Comparison of ENCODE assay signal across 8 cellular contexts in the genomic region with DNA sequence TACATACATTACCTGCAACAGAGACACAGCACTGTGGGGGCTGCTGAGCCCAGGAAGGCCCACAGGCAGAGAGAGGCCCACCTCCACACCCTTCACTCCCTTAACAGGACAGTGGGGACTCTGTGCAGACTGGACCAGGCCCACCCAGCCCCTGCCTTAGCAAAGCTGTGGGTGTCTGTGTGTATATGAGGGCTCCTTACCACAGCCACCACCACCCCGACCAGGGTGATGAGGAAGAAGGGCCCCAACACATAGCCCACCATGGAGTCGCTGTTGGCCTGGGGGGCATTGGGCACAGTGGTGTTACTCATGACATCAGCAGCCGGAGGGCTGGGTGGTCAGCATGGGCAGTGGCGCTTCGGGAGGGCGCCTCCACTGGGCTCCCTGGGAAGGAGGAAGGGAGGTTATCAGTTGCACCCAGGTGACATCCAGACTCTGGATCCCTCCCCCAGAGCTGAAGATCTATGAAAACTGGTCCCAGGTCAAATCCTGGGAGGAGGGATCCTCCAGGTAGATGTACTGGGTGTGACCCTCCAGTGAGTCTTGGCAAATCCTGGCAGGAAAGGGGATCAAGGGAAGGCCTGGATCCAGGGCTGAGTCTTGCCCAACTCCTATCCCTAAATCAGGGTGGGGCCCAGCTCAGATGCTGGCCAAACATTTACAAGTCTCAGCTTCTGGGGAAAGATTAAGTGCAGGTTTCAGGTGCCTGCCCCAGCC. TPM values are rescaled to one million over a fixed set of nuclear protein-coding genes. Genes with fewer than 3 reads are reported as not detected.
DNase-seq lines count a peak whose midpoint lies in the region; ATAC-seq and TF ChIP-seq lines count a peak whose summit lies in the region.

No MANE protein-coding gene starts in this region.

- no peak overlapping the region for H2AFZ ChIP-seq in hepatocyte

- peak overlapping the region; percentile 90 for H3K4me2 ChIP-seq in hepatocyte

- 85% methylated on average over 6 of the region's 6 CpGs for WGBS in hepatocyte (ENCODE audit: low lambda C conversion rate, missing lambda C conversion rate)

- H3K79me2 ChIP-seq in hepatocyte = no peaks in the 10 kb centered on the region

- H3K4me3 Mint-ChIP-seq in activated CD4-positive, alpha-beta T cell treated with anti-CD3 and anti-CD28 coated beads, Interleukin-2, amount 10 ng/mL, durations not matched to agents 24 days and 14 days = peak overlapping the region; percentile 88
- peak overlapping the region; percentile 95 for H3K4me3 Mint-ChIP-seq in activated B cell treated with CpG ODN at 0.5 μM for 24 hours

- POLR2A ChIA-PET in activated B cell treated with CpG ODN at 0.5 μM for 24 hours (lab: Charles Lee) = interaction anchor here (0.5 to 5.1 kb wide), 14 partner anchors 11 to 362 kb away, joined by 3 to 70 read pairs (median 10); a partner anchor contains a TSS

- H3K36me3 Mint-ChIP-seq in activated CD4-positive, alpha-beta T cell treated with anti-CD3 and anti-CD28 coated beads, Interleukin-2, amount 10 ng/mL, durations not matched to agents 24 days and 14 days (ENCODE audit: low read depth) = peaks cover 38% of the 10 kb centered on the region
- H3K36me3 Mint-ChIP-seq in activated B cell treated with CpG ODN at 0.5 μM for 24 hours (ENCODE audit: low read depth) = peaks cover 40% of the 10 kb centered on the region

- H3K36me3 ChIP-seq in hepatocyte (replicated peaks; ENCODE audit: insufficient read depth, low read depth) = no peaks in the 10 kb centered on the region
- H3K36me3 ChIP-seq in subcutaneous abdominal adipose tissue (ENCODE audit: control insufficient read depth in 5 of 5, insufficient read depth in 5 of 5, low read length in 5 of 5) = peaks cover 0 to 13% (median 3%) of the 10 kb centered on the region in 5 donors

- H3K27ac Mint-ChIP-seq in activated CD4-positive, alpha-beta T cell treated with anti-CD3 and anti-CD28 coated beads, Interleukin-2, amount 10 ng/mL, durations not matched to agents 24 days and 14 days = peak overlapping the region; percentile 93
- H3K27ac Mint-ChIP-seq in activated B cell treated with CpG ODN at 0.5 μM for 24 hours = peak overlapping the region; percentile 93

- H3K4me1 Mint-ChIP-seq in activated CD4-positive, alpha-beta T cell treated with anti-CD3 and anti-CD28 coated beads, Interleukin-2, amount 10 ng/mL, durations not matched to agents 24 days and 14 days = peaks cover 52% of the 10 kb centered on the region
- peaks cover 60% of the 10 kb centered on the region for H3K4me1 Mint-ChIP-seq in activated B cell treated with CpG ODN at 0.5 μM for 24 hours

- CTCF ChIA-PET in activated B cell treated with CpG ODN at 0.5 μM for 24 hours (lab: Charles Lee) = interaction anchor here (1.0 to 5.4 kb wide), 10 partner anchors 11 to 362 kb away, joined by 3 to 168 read pairs (median 10); a partner anchor contains a TSS

- no peak for ATAC-seq in activated B cell treated with CpG ODN at 0.5 μM for 24 hours (ENCODE audit: low read depth)
- ATAC-seq in GM18519 (IDR thresholded peaks at IDR 0.05; ENCODE audit: low FRiP score, unreplicated experiment) = no peak
- ATAC-seq in GM19467 (IDR thresholded peaks at IDR 0.05; ENCODE audit: unreplicated experiment) = no peak

- H3K4me1 ChIP-seq in hepatocyte (ENCODE audit: insufficient read depth) (peaks cover 5% of the 10 kb centered on the region), subcutaneous abdominal adipose tissue (ENCODE audit: control insufficient read depth in 5 of 5, insufficient read depth in 5 of 5, low read length in 5 of 5) (peaks cover 0 to 35% (median 28%) of the 10 kb centered on the region in 5 donors)

- H3K27me3 ChIP-seq in hepatocyte (no peaks in the 10 kb centered on the region), subcutaneous abdominal adipose tissue (ENCODE audit: control insufficient read depth in 5 of 5, insufficient read depth in 4 of 5, low read length in 5 of 5) (no peaks in the 10 kb centered on the region)

- H3K9me3 Mint-ChIP-seq in activated CD4-positive, alpha-beta T cell treated with anti-CD3 and anti-CD28 coated beads, Interleukin-2, amount 10 ng/mL, durations not matched to agents 24 days and 14 days = no peaks in the 10 kb centered on the region
- no peaks in the 10 kb centered on the region for H3K9me3 Mint-ChIP-seq in activated B cell treated with CpG ODN at 0.5 μM for 24 hours

- peak; percentile 63 for DNase-seq in activated CD4-positive, alpha-beta T cell treated with anti-CD3 and anti-CD28 coated beads, Interleukin-2, amount 10 ng/mL, durations not matched to agents 24 days and 14 days
- DNase-seq in activated CD4-positive, alpha-beta T cell treated with anti-CD3 and anti-CD28 coated beads, Interleukin-2, amount 50 U/mL, for 4 hours = no peak
- DNase-seq in activated B cell treated with CpG ODN at 0.5 μM for 24 hours (no peak), hepatocyte (ENCODE audit: low spot score) (no peak), HuH-7.5 (ENCODE audit: low spot score) (no peak)

- H3K27ac ChIP-seq in hepatocyte = no peak overlapping the region
- H3K27ac ChIP-seq in subcutaneous abdominal adipose tissue (ENCODE audit: low read depth, low read length) = peak overlapping the region; percentile 86

- peak overlapping the region in 4 of 5 donors; percentile 86 to 93 (median 88) for H3K9ac ChIP-seq in subcutaneous abdominal adipose tissue (ENCODE audit: low read length in 5 of 5)

- TF ChIP-seq CTCF in activated B cell treated with CpG ODN at 0.5 μM for 24 hours (IDR thresholded peaks at IDR 0.05) (no peak), hepatocyte (IDR thresholded peaks at IDR 0.05; ENCODE audit: poor library complexity) (no peak)

- no peaks in the 10 kb centered on the region for H3K9me2 ChIP-seq in hepatocyte (replicated peaks; ENCODE audit: insufficient read depth)

- no peak overlapping the region for H3K4me3 ChIP-seq in hepatocyte
- peak overlapping the region in 3 of 5 donors; percentile 82 to 90 (median 86) for H3K4me3 ChIP-seq in subcutaneous abdominal adipose tissue (ENCODE audit: low read depth in 1 of 5, low read length in 5 of 5)

- intact Hi-C loops in activated CD4-positive, alpha-beta T cell treated with anti-CD3 and anti-CD28 coated beads, Interleukin-2, amount 10 ng/mL, durations not matched to agents 24 days and 14 days (cut with micrococcal nuclease) = loop anchor here (2.0 to 10.0 kb wide), 3 partner anchors 407 to 533 kb away; a partner anchor contains a TSS
- intact Hi-C loops in activated B cell treated with CpG ODN at 0.5 μM for 24 hours (cut with micrococcal nuclease) = loop anchor here (2.0 to 5.0 kb wide), 4 partner anchors 50 to 995 kb away; no protein-coding TSS in a partner anchor

- H4K20me1 ChIP-seq in hepatocyte (ENCODE audit: insufficient read depth, poor library complexity, severe bottlenecking) = no peaks in the 10 kb centered on the region

- H3K27me3 Mint-ChIP-seq in activated CD4-positive, alpha-beta T cell treated with anti-CD3 and anti-CD28 coated beads, Interleukin-2, amount 10 ng/mL, durations not matched to agents 24 days and 14 days = peaks cover 3% of the 10 kb centered on the region
- no peaks in the 10 kb centered on the region for H3K27me3 Mint-ChIP-seq in activated B cell treated with CpG ODN at 0.5 μM for 24 hours

- no peaks in the 10 kb centered on the region for H3K9me3 ChIP-seq in hepatocyte (ENCODE audit: low read depth)
- H3K9me3 ChIP-seq in subcutaneous abdominal adipose tissue (ENCODE audit: control insufficient read depth in 5 of 5, low read length in 5 of 5) = no peaks in the 10 kb centered on the region

RNA-seq across cellular contexts. Expression of a gene that starts 1.2 kb away (rescaled TPM):
- 12.6 and 13.5 TPM in 2 replicates for total RNA-seq in activated CD4-positive, alpha-beta T cell treated with anti-CD3 and anti-CD28 coated beads, Interleukin-2, amount 10 ng/mL, durations not matched to agents 24 days and 14 days
- total RNA-seq in activated B cell treated with CpG ODN at 0.5 μM for 24 hours = 25.8 and 27.7 TPM in 2 replicates
- 9.2 and 11.4 TPM in 2 replicates for total RNA-seq in hepatocyte
- polyA plus RNA-seq in hepatocyte = 27.6 and 33.8 TPM in 2 replicates

RNA-seq across cellular contexts. Expression of a gene that starts 11.0 kb away (rescaled TPM):
- 509 and 520 TPM in 2 replicates for total RNA-seq in activated CD4-positive, alpha-beta T cell treated with anti-CD3 and anti-CD28 coated beads, Interleukin-2, amount 10 ng/mL, durations not matched to agents 24 days and 14 days
- total RNA-seq in activated B cell treated with CpG ODN at 0.5 μM for 24 hours (186 and 188 TPM in 2 replicates), hepatocyte (43.4 and 57.9 TPM in 2 replicates)
- 69.0 and 94.8 TPM in 2 replicates for polyA plus RNA-seq in hepatocyte
